In the genomic region with DNA sequence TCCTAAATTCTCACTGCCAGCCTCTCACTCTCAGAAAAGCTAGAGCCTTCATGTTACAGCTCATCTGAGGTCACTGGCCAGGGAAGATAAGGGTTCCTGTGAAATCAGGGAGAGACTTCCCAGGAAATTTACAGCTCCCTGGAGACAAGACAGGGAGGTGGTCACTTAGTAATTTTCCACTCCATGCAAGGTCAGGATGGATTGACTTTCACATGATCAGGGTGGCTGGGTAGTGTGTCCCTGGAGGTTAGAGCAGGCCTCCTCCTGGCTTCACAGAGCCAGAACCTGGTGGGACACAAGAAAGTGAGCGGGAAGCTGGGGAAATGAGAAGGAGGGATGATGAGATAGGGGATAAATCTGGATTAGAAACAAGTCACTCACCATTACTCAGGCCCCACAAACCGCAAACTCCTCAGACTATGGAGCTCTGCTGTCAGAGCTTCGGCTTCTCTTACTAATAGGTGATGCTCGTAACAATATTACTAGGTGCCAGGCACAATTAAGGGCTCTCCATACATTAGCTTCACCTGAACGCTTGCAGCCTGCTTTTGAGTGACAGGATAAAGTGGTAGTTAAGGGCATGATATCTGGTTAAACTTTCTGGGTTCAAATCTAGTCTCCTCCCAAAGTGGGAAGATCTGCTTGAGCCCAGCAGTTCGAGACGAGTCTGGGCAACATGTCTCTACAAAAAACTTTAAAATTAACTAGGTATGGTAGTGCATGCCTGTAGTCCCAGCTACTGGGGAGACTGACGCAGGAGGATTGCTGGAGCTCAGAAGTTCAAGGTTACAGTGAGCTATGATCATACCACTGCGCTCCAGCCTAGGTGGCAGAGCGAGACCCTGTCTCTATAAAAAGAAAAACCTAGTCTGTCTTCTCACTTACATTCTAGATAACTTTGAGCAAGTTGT, we compare ENCODE assay signal across 22 cellular contexts. TPM values are rescaled to one million over a fixed set of nuclear protein-coding genes. Genes with fewer than 3 reads are reported as not detected.
A peak's percentile ranks its signal among the peaks of the same experiment; 100 is the strongest.
DNase-seq lines count a peak whose midpoint lies in the region; ATAC-seq and TF ChIP-seq lines count a peak whose summit lies in the region.
"Had no signal": no experiment of that assay in that cellular context is flagged by ENCODE, and none has a peak within 500 bp of the region (broad histone marks: within the 10 kb centered on the region; RNA-seq: fewer than 3 reads in every experiment).

No MANE protein-coding gene starts in this region.

- H3K36me3 Mint-ChIP-seq in endodermal cell (ENCODE audit: low read depth): no peaks in the 10 kb centered on the region
- H3K36me3 Mint-ChIP-seq: activated naive CD8-positive, alpha-beta T cell treated with anti-CD3 and anti-CD28 coated beads for 36 hours; CD14-positive monocyte had no signal

- no peak overlapping the region for H3K27ac Mint-ChIP-seq in endodermal cell
- H3K27ac Mint-ChIP-seq: activated naive CD8-positive, alpha-beta T cell treated with anti-CD3 and anti-CD28 coated beads for 36 hours; CD14-positive monocyte had no signal

- H3K27me3 Mint-ChIP-seq in endodermal cell (ENCODE audit: insufficient read depth): peaks cover 60% of the 10 kb centered on the region

- H3K4me1 ChIP-seq in cardiac muscle cell (ENCODE audit: low read depth) (peaks cover 13% of the 10 kb centered on the region), endodermal cell (ENCODE audit: control insufficient read depth, insufficient read depth, low read length) (peaks cover 8% of the 10 kb centered on the region)
- H3K4me1 ChIP-seq: esophagus muscularis mucosa, Peyer's patch, upper lobe of left lung had no signal

- no peaks in the 10 kb centered on the region for H3K36me3 ChIP-seq in cardiac muscle cell
- no peaks in the 10 kb centered on the region for H3K36me3 ChIP-seq in endodermal cell (ENCODE audit: control insufficient read depth, insufficient read depth, low read length)
- H3K36me3 ChIP-seq: esophagus muscularis mucosa, neutrophil, Peyer's patch, upper lobe of left lung had no signal

- TF ChIP-seq CTCF in cardiac muscle cell (IDR thresholded peaks at IDR 0.05; ENCODE audit: low read depth, low read length) (no peak), endodermal cell (conservative IDR thresholded peaks at IDR 0.05) (no peak)

- no peak overlapping the region for H3K4me3 Mint-ChIP-seq in endodermal cell
- H3K4me3 Mint-ChIP-seq: activated naive CD8-positive, alpha-beta T cell treated with anti-CD3 and anti-CD28 coated beads for 36 hours had no signal

- 91 to 95% methylated on average over 8 to 10 of the region's 10 CpGs for WGBS in endodermal cell (ENCODE audit: insufficient coverage in 1 of 2, insufficient read length in 1 of 2), 2 experiments

- H3K9me3 ChIP-seq in cardiac muscle cell (ENCODE audit: low read depth) (no peaks in the 10 kb centered on the region), endodermal cell (ENCODE audit: control insufficient read depth, low read length) (no peaks in the 10 kb centered on the region)
- H3K9me3 ChIP-seq: esophagus muscularis mucosa, neutrophil, Peyer's patch, upper lobe of left lung had no signal

- H3K4me3 ChIP-seq in cardiac muscle cell (no peak overlapping the region), endodermal cell (ENCODE audit: low read length) (peak overlapping the region; percentile 41)
- H3K4me3 ChIP-seq: esophagus muscularis mucosa, Peyer's patch, upper lobe of left lung had no signal

- no peak overlapping the region for H3K9ac ChIP-seq in endodermal cell (ENCODE audit: extremely low read depth, low read length, poor library complexity, severe bottlenecking)

- no peak for ATAC-seq in Right ventricle myocardium superior (ENCODE audit: poor library complexity)
- ATAC-seq: stimulated activated naive CD8-positive, alpha-beta T cell treated with anti-CD3 and anti-CD28 coated beads, Interleukin-15, Interleukin-2, amounts not matched to agents 100 U/mL and 50 U/mL, for 24 hours had no signal

- intact Hi-C loops in Right ventricle myocardium superior (cut with DNase I): no loop called here

- peaks cover 22% of the 10 kb centered on the region for H3K27me3 ChIP-seq in cardiac muscle cell
- H3K27me3 ChIP-seq in endodermal cell (ENCODE audit: control insufficient read depth, insufficient read depth, low read length, poor library complexity, severe bottlenecking): peaks cover 78% of the 10 kb centered on the region
- H3K27me3 ChIP-seq: Peyer's patch, upper lobe of left lung had no signal

- H3K4me1 Mint-ChIP-seq in endodermal cell: peaks cover 10% of the 10 kb centered on the region
- H3K4me1 Mint-ChIP-seq: activated naive CD8-positive, alpha-beta T cell treated with anti-CD3 and anti-CD28 coated beads for 36 hours had no signal

- H3K27ac ChIP-seq in cardiac muscle cell (no peak overlapping the region), endodermal cell (ENCODE audit: low read depth, low read length) (no peak overlapping the region)
- H3K27ac ChIP-seq: esophagus muscularis mucosa, neutrophil, Peyer's patch, upper lobe of left lung had no signal

- no peaks in the 10 kb centered on the region for H3K9me3 Mint-ChIP-seq in endodermal cell
- H3K9me3 Mint-ChIP-seq: activated naive CD8-positive, alpha-beta T cell treated with anti-CD3 and anti-CD28 coated beads for 36 hours; CD14-positive monocyte had no signal

- DNase-seq in cardiac muscle cell (ENCODE audit: low read depth in 1 of 2, low spot score in 1 of 2): peak; percentile 23
- DNase-seq in Right ventricle myocardium superior: no peak
- no peak for DNase-seq in endodermal cell
- DNase-seq in activated effector memory CD4-positive, alpha-beta T cell treated with Interleukin-2 at 50 U/mL for 16 hours: no peak
- DNase-seq in NCI-H526 (lab: John Stamatoyannopoulos, UW): no peak
- no peak for DNase-seq in NCI-H2227 treated with DMSO at 0.1 percent for 48 hours (lab: John Stamatoyannopoulos, UW)
- DNase-seq: activated CD4-positive, alpha-beta T cell treated with anti-CD3 and anti-CD28 coated beads, Interleukin-2, amount 50 U/mL, for 48 hours; activated naive CD8-positive, alpha-beta T cell treated with anti-CD3 and anti-CD28 coated beads for 36 hours; activated T-cell treated with anti-CD3 and anti-CD28 coated beads, Interleukin-2, amount 50 U/mL, for 48 hours; NCI-H1092; Peyer's patch; retina; stimulated activated CD4-positive, alpha-beta T cell treated with anti-CD3 and anti-CD28 coated beads, Interleukin-15, amount 100 ng/mL, for 24 hours; stimulated activated naive CD8-positive, alpha-beta T cell treated with anti-CD3 and anti-CD28 coated beads, Interleukin-15, Interleukin-2, amounts not matched to agents 100 U/mL and 50 U/mL, for 24 hours; SW 1271; upper lobe of left lung had no signal

RNA-seq across cellular contexts. Expression of a gene that starts 24.9 kb away (rescaled TPM):
- 0.14 and 0.54 TPM in 2 replicates for total RNA-seq in cardiac muscle cell
- polyA plus RNA-seq in cardiac muscle cell: 0.18 TPM in 1 of 2 replicates, not detected in the other
- total RNA-seq in Right ventricle myocardium superior: 0.08 TPM
- total RNA-seq in endodermal cell: under 1 TPM; 0.11 to 0.13 TPM
- polyA plus RNA-seq in endodermal cell (2013, experiment 1 of 2): 0.11 TPM
- 0.08 TPM for polyA plus RNA-seq in endodermal cell (2013, experiment 2 of 2)
- total RNA-seq: activated naive CD8-positive, alpha-beta T cell treated with anti-CD3 and anti-CD28 coated beads for 36 hours had no signal
- polyA plus RNA-seq: CD14-positive monocyte had no signal

RNA-seq across cellular contexts. Expression of a gene that starts 25.1 kb away (rescaled TPM):
- total RNA-seq in cardiac muscle cell (not detected in 2 replicates), Right ventricle myocardium superior (not detected), endodermal cell (not detected)
- not detected in 2 replicates for polyA plus RNA-seq in cardiac muscle cell
- not detected for polyA plus RNA-seq in endodermal cell (2013, experiment 1 of 2)
- not detected for polyA plus RNA-seq in endodermal cell (2013, experiment 2 of 2)
- total RNA-seq: activated naive CD8-positive, alpha-beta T cell treated with anti-CD3 and anti-CD28 coated beads for 36 hours; cardiac septum; mononuclear cell had no signal
- polyA plus RNA-seq: CD14-positive monocyte, keratinocyte had no signal

RNA-seq across cellular contexts. Expression of a gene that starts 40.6 kb away (rescaled TPM):
- total RNA-seq in cardiac muscle cell (0.04 and 0.09 TPM in 2 replicates), Right ventricle myocardium superior (0.56 TPM), endodermal cell (under 1 TPM; 0.86 to 0.99 TPM)
- polyA plus RNA-seq in cardiac muscle cell: 0.66 TPM in 1 of 2 replicates, not detected in the other
- 0.14 TPM for polyA plus RNA-seq in endodermal cell (2013, experiment 1 of 2)
- polyA plus RNA-seq in endodermal cell (2013, experiment 2 of 2): 0.91 TPM
- total RNA-seq: activated naive CD8-positive, alpha-beta T cell treated with anti-CD3 and anti-CD28 coated beads for 36 hours had no signal
- polyA plus RNA-seq: CD14-positive monocyte had no signal

RNA-seq across cellular contexts. Expression of a gene that starts 40.7 kb away (rescaled TPM):
- total RNA-seq in cardiac muscle cell (0.04 and 0.45 TPM in 2 replicates), Right ventricle myocardium superior (1.2 TPM), endodermal cell (1 to 10 TPM; 1.2 to 1.9 TPM)
- polyA plus RNA-seq in cardiac muscle cell: 6.2 and 7.0 TPM in 2 replicates
- 0.43 TPM for polyA plus RNA-seq in endodermal cell (2013, experiment 1 of 2)
- polyA plus RNA-seq in endodermal cell (2013, experiment 2 of 2): 0.29 TPM

Comparison
In these comparisons a context has a peak if more than half of its experiments do, and no peak if none do; other contexts are left out.
1. DNase-seq: peak in cardiac muscle cell (2 of 2); none in Right ventricle myocardium superior (single experiment), endodermal cell (single experiment), activated effector memory CD4-positive, alpha-beta T cell treated with Interleukin-2 at 50 U/mL for 16 hours (single experiment), NCI-H526 (0 of 2) and NCI-H2227 treated with DMSO at 0.1 percent for 48 hours (single experiment).